In the genomic region with DNA sequence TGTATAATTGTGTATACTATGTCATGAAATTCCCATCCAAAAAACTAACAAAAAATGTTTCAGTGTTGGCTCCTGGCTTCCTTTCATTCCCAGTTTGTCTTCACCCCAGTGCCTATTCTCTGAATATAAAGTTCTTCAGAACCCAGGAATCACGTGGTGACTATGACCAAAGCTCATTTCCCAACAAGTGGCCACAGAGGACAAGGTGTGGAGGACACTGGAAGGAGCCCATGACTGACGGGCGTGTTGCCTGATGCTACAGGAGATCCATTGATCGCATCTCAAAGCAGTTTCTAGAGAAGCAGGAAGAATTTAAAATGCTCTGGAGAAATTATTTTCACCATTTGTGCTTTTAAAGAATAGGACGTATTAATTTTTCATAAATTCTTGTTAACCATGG, we compare ENCODE assay signal across 2 cellular contexts.
A peak's percentile ranks its signal among the peaks of the same experiment; 100 is the strongest.
TF ChIP-seq lines count a peak whose summit lies in the region.

No MANE protein-coding gene starts in this region.

TF ChIP-seq in liver, 16 proteins besides CTCF, POLR2A, EP300 and RAD21:
- no peak for TF ChIP-seq SP1 (IDR thresholded peaks at IDR 0.05)
- TF ChIP-seq, protein P1, sequence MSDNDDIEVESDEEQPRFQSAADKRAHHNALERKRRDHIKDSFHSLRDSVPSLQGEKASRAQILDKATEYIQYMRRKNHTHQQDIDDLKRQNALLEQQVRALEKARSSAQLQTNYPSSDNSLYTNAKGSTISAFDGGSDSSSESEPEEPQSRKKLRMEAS (IDR thresholded peaks at IDR 0.05): no peak
- no peak for TF ChIP-seq GABPA (IDR thresholded peaks at IDR 0.05 in 1 of 2, conservative IDR thresholded peaks at IDR 0.05 in 1 of 2)
- TF ChIP-seq TAF1 (conservative IDR thresholded peaks at IDR 0.05): no peak
- TF ChIP-seq, protein P2, sequence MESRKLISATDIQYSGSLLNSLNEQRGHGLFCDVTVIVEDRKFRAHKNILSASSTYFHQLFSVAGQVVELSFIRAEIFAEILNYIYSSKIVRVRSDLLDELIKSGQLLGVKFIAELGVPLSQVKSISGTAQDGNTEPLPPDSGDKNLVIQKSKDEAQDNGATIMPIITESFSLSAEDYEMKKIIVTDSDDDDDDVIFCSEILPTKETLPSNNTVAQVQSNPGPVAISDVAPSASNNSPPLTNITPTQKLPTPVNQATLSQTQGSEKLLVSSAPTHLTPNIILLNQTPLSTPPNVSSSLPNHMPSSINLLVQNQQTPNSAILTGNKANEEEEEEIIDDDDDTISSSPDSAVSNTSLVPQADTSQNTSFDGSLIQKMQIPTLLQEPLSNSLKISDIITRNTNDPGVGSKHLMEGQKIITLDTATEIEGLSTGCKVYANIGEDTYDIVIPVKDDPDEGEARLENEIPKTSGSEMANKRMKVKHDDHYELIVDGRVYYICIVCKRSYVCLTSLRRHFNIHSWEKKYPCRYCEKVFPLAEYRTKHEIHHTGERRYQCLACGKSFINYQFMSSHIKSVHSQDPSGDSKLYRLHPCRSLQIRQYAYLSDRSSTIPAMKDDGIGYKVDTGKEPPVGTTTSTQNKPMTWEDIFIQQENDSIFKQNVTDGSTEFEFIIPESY (IDR thresholded peaks at IDR 0.05): no peak
- peak in 1 of 2 donors; percentile 24 for TF ChIP-seq HNF4A (conservative IDR thresholded peaks at IDR 0.05)
- TF ChIP-seq EGR1 (IDR thresholded peaks at IDR 0.05; ENCODE audit: low read depth in 2 of 2): no peak

TF ChIP-seq in HepG2, 621 proteins besides CTCF, POLR2A, EP300 and RAD21:
- TF ChIP-seq TRIM24 (CRISPR knock-in tag; IDR thresholded peaks at IDR 0.05) (no peak), REXO4 (CRISPR knock-in tag; IDR thresholded peaks at IDR 0.05; ENCODE audit: borderline replicate concordance) (no peak), TCF7L2 (IDR thresholded peaks at IDR 0.05; ENCODE audit: low read depth, low read length) (no peak), FOXA1 (IDR thresholded peaks at IDR 0.05) (no peak), FOXA1 (CRISPR knock-in tag; IDR thresholded peaks at IDR 0.05) (no peak), ZNF468 (CRISPR knock-in tag; IDR thresholded peaks at IDR 0.05) (no peak), KAT8 (CRISPR knock-in tag; IDR thresholded peaks at IDR 0.05) (no peak), ZNF296 (CRISPR knock-in tag; conservative IDR thresholded peaks at IDR 0.05) (no peak), BCL6 (CRISPR knock-in tag; IDR thresholded peaks at IDR 0.05) (no peak), NFYC (CRISPR knock-in tag; IDR thresholded peaks at IDR 0.05) (no peak), PCBP2 (optimal IDR thresholded peaks at IDR 0.05; ENCODE audit: low read depth, low read length, poor library complexity, severe bottlenecking) (no peak), EED (CRISPR knock-in tag; IDR thresholded peaks at IDR 0.05) (no peak), ZNF317 (CRISPR knock-in tag; IDR thresholded peaks at IDR 0.05) (no peak), CEBPG (CRISPR knock-in tag; IDR thresholded peaks at IDR 0.05) (no peak), KDM6A (CRISPR knock-in tag; IDR thresholded peaks at IDR 0.05; ENCODE audit: low read depth) (no peak), ZNF652 (CRISPR knock-in tag; IDR thresholded peaks at IDR 0.05; ENCODE audit: borderline replicate concordance, low read depth) (no peak), SP2 (CRISPR knock-in tag; IDR thresholded peaks at IDR 0.05) (no peak)
- TF ChIP-seq, protein P3, sequence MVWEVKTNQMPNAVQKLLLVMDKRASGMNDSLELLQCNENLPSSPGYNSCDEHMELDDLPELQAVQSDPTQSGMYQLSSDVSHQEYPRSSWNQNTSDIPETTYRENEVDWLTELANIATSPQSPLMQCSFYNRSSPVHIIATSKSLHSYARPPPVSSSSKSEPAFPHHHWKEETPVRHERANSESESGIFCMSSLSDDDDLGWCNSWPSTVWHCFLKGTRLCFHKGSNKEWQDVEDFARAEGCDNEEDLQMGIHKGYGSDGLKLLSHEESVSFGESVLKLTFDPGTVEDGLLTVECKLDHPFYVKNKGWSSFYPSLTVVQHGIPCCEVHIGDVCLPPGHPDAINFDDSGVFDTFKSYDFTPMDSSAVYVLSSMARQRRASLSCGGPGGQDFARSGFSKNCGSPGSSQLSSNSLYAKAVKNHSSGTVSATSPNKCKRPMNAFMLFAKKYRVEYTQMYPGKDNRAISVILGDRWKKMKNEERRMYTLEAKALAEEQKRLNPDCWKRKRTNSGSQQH (CRISPR knock-in tag; IDR thresholded peaks at IDR 0.05; ENCODE audit: low read depth): no peak
- TF ChIP-seq, protein P4, sequence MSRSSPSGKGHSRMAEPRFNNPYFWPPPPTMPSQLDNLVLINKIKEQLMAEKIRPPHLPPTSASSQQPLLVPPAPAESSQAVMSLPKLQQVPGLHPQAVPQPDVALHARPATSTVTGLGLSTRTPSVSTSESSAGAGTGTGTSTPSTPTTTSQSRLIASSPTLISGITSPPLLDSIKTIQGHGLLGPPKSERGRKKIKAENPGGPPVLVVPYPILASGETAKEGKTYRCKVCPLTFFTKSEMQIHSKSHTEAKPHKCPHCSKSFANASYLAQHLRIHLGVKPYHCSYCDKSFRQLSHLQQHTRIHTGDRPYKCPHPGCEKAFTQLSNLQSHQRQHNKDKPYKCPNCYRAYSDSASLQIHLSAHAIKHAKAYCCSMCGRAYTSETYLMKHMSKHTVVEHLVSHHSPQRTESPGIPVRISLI (CRISPR knock-in tag; IDR thresholded peaks at IDR 0.05; ENCODE audit: borderline replicate concordance): no peak
- TF ChIP-seq, protein P5, sequence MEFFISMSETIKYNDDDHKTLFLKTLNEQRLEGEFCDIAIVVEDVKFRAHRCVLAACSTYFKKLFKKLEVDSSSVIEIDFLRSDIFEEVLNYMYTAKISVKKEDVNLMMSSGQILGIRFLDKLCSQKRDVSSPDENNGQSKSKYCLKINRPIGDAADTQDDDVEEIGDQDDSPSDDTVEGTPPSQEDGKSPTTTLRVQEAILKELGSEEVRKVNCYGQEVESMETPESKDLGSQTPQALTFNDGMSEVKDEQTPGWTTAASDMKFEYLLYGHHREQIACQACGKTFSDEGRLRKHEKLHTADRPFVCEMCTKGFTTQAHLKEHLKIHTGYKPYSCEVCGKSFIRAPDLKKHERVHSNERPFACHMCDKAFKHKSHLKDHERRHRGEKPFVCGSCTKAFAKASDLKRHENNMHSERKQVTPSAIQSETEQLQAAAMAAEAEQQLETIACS (CRISPR knock-in tag; IDR thresholded peaks at IDR 0.05): no peak
